26 cellular contexts compared by ENCODE assay signal in genomic region chr16:9055115-9055514, GRCh38.
"Had no signal": no experiment of that assay in that cellular context is flagged by ENCODE, and none has a peak within 500 bp of the region (broad histone marks: within the 10 kb centered on the region; RNA-seq: fewer than 3 reads in every experiment).

No MANE protein-coding gene starts in this region.

- FAIRE-seq: keratinocyte, pancreas, urothelium cell line had no signal

- H3K4me3 Mint-ChIP-seq: mesothelial cell of epicardium; naive B cell; natural killer cell treated with Interleukin-12 subunit alpha and Interleukin-12 subunit beta and Interleukin-15 and Interleukin-18, amount 100 ng/mL, for 72 hours; neural crest cell; stimulated activated memory B cell treated with anti-CD40 and anti-IgM and Interleukin-4, amounts not matched to agents 10 μg/mL and 1 μg/mL and 100 μg/mL, for 72 hours had no signal

- H3K4me3 ChIP-seq: coronary artery, esophagus squamous epithelium, mucosa of descending colon, pancreas, spleen, testis, tibial artery, upper lobe of left lung had no signal

- ATAC-seq: left lobe of liver; mucosa of descending colon; natural killer cell treated with Interleukin-12 subunit alpha and Interleukin-12 subunit beta and Interleukin-15 and Interleukin-18, amount 100 ng/mL, for 72 hours; pancreas; sciatic nerve; stimulated activated memory B cell treated with anti-CD40 and anti-IgM and Interleukin-4, amounts not matched to agents 10 μg/mL and 1 μg/mL and 100 μg/mL, for 72 hours; stimulated activated naive CD8-positive, alpha-beta T cell treated with anti-CD3 and anti-CD28 coated beads, Interleukin-15, Interleukin-2, amounts not matched to agents 100 U/mL and 50 U/mL, for 24 hours had no signal

- H3K36me3 Mint-ChIP-seq: mesothelial cell of epicardium; naive B cell; natural killer cell treated with Interleukin-12 subunit alpha and Interleukin-12 subunit beta and Interleukin-15 and Interleukin-18, amount 100 ng/mL, for 72 hours; stimulated activated memory B cell treated with anti-CD40 and anti-IgM and Interleukin-4, amounts not matched to agents 10 μg/mL and 1 μg/mL and 100 μg/mL, for 72 hours had no signal

- H3K27me3 Mint-ChIP-seq: natural killer cell treated with Interleukin-12 subunit alpha and Interleukin-12 subunit beta and Interleukin-15 and Interleukin-18, amount 100 ng/mL, for 72 hours had no signal

- H3K36me3 ChIP-seq: esophagus squamous epithelium, neutrophil, pancreas, spleen, tibial artery, upper lobe of left lung had no signal

- H3K27ac ChIP-seq: coronary artery, esophagus squamous epithelium, neutrophil, pancreas, spleen, testis, tibial artery, upper lobe of left lung had no signal

- DNase-seq: dermis blood vessel endothelial cell; effector memory CD4-positive, alpha-beta T cell; erythroblast; esophagus squamous epithelium; foreskin melanocyte; mesenchymal stem cell; mucosa of descending colon; naive B cell; pancreas; spleen; stimulated activated CD4-positive, alpha-beta T cell treated with anti-CD3 and anti-CD28 coated beads, Interleukin-4, amount 100 ng/mL, for 4 hours; stimulated activated naive CD8-positive, alpha-beta T cell treated with anti-CD3 and anti-CD28 coated beads, Interleukin-15, Interleukin-2, amounts not matched to agents 100 U/mL and 50 U/mL, for 24 hours; substantia nigra; testis; tibial artery; upper lobe of left lung had no signal

- H3K9me3 Mint-ChIP-seq: mesothelial cell of epicardium; naive B cell; natural killer cell treated with Interleukin-12 subunit alpha and Interleukin-12 subunit beta and Interleukin-15 and Interleukin-18, amount 100 ng/mL, for 72 hours; stimulated activated memory B cell treated with anti-CD40 and anti-IgM and Interleukin-4, amounts not matched to agents 10 μg/mL and 1 μg/mL and 100 μg/mL, for 72 hours had no signal

- H3K9me3 ChIP-seq: esophagus squamous epithelium, mucosa of descending colon, neutrophil, pancreas, spleen, testis, tibial artery, upper lobe of left lung had no signal

- H3K27me3 ChIP-seq: esophagus squamous epithelium, neutrophil, pancreas, testis, tibial artery, upper lobe of left lung had no signal

- H3K27ac Mint-ChIP-seq: mesothelial cell of epicardium; naive B cell; natural killer cell treated with Interleukin-12 subunit alpha and Interleukin-12 subunit beta and Interleukin-15 and Interleukin-18, amount 100 ng/mL, for 72 hours; stimulated activated memory B cell treated with anti-CD40 and anti-IgM and Interleukin-4, amounts not matched to agents 10 μg/mL and 1 μg/mL and 100 μg/mL, for 72 hours had no signal

- H3K4me1 ChIP-seq: pancreas, testis had no signal
